ENCODE assay signal across 24 cellular contexts in the genomic region with DNA sequence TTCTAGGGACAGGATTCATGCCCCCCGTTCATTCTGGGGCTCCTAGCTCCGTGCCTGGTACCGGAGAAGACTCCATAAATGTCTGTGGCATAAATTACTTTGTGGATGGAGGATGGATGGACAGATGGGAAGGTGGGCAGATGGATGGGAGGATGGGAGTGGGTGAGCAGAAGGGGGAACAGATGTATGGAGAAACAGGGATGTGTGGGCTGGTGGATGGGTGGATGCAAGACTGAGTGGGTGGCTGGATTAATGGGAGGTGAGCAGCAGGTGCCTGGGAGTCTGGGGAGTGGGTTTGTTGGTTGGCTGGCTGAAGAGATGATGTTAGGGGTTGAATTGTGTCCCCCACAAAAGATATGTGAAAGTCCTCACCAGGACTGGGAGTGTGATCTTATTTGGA. TPM values are rescaled to one million over a fixed set of nuclear protein-coding genes. Genes with fewer than 3 reads are reported as not detected.
"Had no signal": no experiment of that assay in that cellular context is flagged by ENCODE, and none has a peak within 500 bp of the region (broad histone marks: within the 10 kb centered on the region; RNA-seq: fewer than 3 reads in every experiment).

No MANE protein-coding gene starts in this region.

- H3K27ac Mint-ChIP-seq: memory B cell, nephron progenitor cell, WTC11 had no signal

- DNase-seq: activated CD8-positive, alpha-beta memory T cell treated with anti-CD3 and anti-CD28 coated beads, Interleukin-2, amount 50 U/mL, for 48 hours; activated naive CD4-positive, alpha-beta T cell treated with Interleukin-2 at 50 U/mL for 16 hours; activated T-cell treated with anti-CD3 and anti-CD28 coated beads, Interleukin-2, amount 50 U/mL, for 4 hours; anterior cingulate cortex; body of pancreas; cortex of kidney; heart right ventricle; islet precursor cell; nephron progenitor cell; occipital lobe; small intestine; stimulated activated CD8-positive, alpha-beta memory T cell treated with anti-CD3 and anti-CD28 coated beads, Interleukin-4, amount 100 ng/mL, for 48 hours; stimulated activated naive CD4-positive, alpha-beta T cell; thyroid gland had no signal

- H3K4me1 Mint-ChIP-seq: memory B cell, WTC11 had no signal

- H3K9me3 ChIP-seq: body of pancreas, heart right ventricle, thyroid gland had no signal

- H3K4me1 ChIP-seq: body of pancreas, heart right ventricle had no signal

- ATAC-seq: activated T-cell treated with anti-CD3 and anti-CD28 coated beads, Interleukin-2, amount 50 U/mL, for 4 hours; body of pancreas; left cardiac atrium; sciatic nerve; WTC11 had no signal

- H3K9me3 Mint-ChIP-seq: activated T-cell treated with anti-CD3 and anti-CD28 coated beads, Interleukin-2, amount 50 U/mL, for 4 hours had no signal

- H3K4me3 Mint-ChIP-seq: activated T-cell treated with anti-CD3 and anti-CD28 coated beads, Interleukin-2, amount 50 U/mL, for 4 hours; memory B cell; nephron progenitor cell; WTC11 had no signal

- H3K27me3 ChIP-seq: body of pancreas, cardiac muscle cell, thyroid gland had no signal

- H3K27ac ChIP-seq: body of pancreas, cardiac muscle cell, heart right ventricle, thyroid gland had no signal

- H3K4me3 ChIP-seq: body of pancreas, cardiac muscle cell, heart right ventricle, thyroid gland had no signal

- H3K36me3 Mint-ChIP-seq: WTC11 had no signal

- H3K36me3 ChIP-seq: cardiac muscle cell, heart right ventricle, thyroid gland had no signal

RNA-seq across cellular contexts. Expression of gene DBH, which starts 58.5 kb away (rescaled TPM):
- total RNA-seq: activated CD8-positive, alpha-beta memory T cell treated with anti-CD3 and anti-CD28 coated beads for 36 hours; activated T-cell treated with anti-CD3 and anti-CD28 coated beads, Interleukin-2, amount 50 U/mL, for 4 hours; body of pancreas; cardiac muscle cell; epithelial cell of proximal tubule; fibroblast of villous mesenchyme; left cardiac atrium; occipital lobe; renal cortical epithelial cell; ureter had no signal
